ENCODE assay signal across 8 cellular contexts in the genomic region with DNA sequence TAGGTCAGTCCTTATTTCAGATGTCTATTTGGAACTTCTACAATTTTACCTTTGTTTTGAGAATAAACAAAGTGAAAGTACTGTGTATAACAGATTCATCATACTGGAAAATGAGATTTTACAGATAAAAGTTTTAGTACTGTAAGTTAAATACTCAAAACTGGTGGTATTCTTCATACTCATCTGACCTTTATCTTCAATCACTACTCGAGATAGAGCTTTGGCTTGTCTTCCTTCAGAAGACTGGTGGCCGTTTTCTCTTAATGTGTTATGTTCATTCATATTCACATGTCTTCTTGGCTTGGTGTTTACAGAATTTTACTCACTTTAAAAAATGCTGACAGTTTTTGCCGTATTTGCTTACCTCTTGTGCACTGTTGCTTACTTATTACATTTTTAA. TPM values are rescaled to one million over a fixed set of nuclear protein-coding genes. Genes with fewer than 3 reads are reported as not detected.
DNase-seq lines count a peak whose midpoint lies in the region; ATAC-seq and TF ChIP-seq lines count a peak whose summit lies in the region.

No MANE protein-coding gene starts in this region.

- no peak for TF ChIP-seq RAD21 in IMR-90 (IDR thresholded peaks at IDR 0.05; ENCODE audit: low read length)

- H4K5ac ChIP-seq in IMR-90 (ENCODE audit: low read depth, low read length): no peak overlapping the region

- H3K4me3 ChIP-seq in CD4-positive, CD25-positive, alpha-beta regulatory T cell (ENCODE audit: low read depth, low read length): peak overlapping the region; percentile 95
- H3K4me3 ChIP-seq in IMR-90 (ENCODE audit: insufficient read depth, low read depth, low read length): no peak overlapping the region
- peak overlapping the region; percentile 90 to 98 (median 98) for H3K4me3 ChIP-seq in mammary epithelial cell (replicated peaks in 1 of 3; ENCODE audit: insufficient read depth in 1 of 3, low read depth in 2 of 3, low read length in 3 of 3)

- peaks cover 13 to 40% of the 10 kb centered on the region in 2 experiments for H3K79me1 ChIP-seq in IMR-90 (ENCODE audit: low read depth in 1 of 2, low read length in 2 of 2)

- peak overlapping the region; percentile 18; the same call in 1 of the 2 replicates for H3K23ac ChIP-seq in IMR-90 (ENCODE audit: low read depth, low read length)

- no peaks in the 10 kb centered on the region for H3K27me3 Mint-ChIP-seq in CD4-positive, CD25-positive, alpha-beta regulatory T cell
- H3K27me3 Mint-ChIP-seq in nephron (ENCODE audit: low read depth): no peaks in the 10 kb centered on the region

- dilution Hi-C loops in IMR-90 (cut with HindIII; ENCODE audit: low sequenced_read_pairs, unreplicated experiment) (no loop called here), mammary epithelial cell (cut with HindIII; ENCODE audit: low sequenced_read_pairs) (no loop called here)

- H2AFZ ChIP-seq in IMR-90 (replicated peaks; ENCODE audit: low read length, poor library complexity) (no peak overlapping the region), mammary epithelial cell (ENCODE audit: low read depth, low read length) (no peak overlapping the region)

- no peak for TF ChIP-seq CTCF in IMR-90 (conservative IDR thresholded peaks at IDR 0.05; ENCODE audit: low read depth, low read length)
- TF ChIP-seq CTCF in mammary epithelial cell (conservative IDR thresholded peaks at IDR 0.05 in 1 of 2, IDR thresholded peaks at IDR 0.05 in 1 of 2; ENCODE audit: extremely low read depth in 1 of 2, insufficient read depth in 1 of 2, low read depth in 1 of 2, low read length in 2 of 2): no peak
- no peak for TF ChIP-seq CTCF in nephron (IDR thresholded peaks at IDR 0.05; ENCODE audit: unreplicated experiment in 3 of 3)

- peaks cover 7% of the 10 kb centered on the region; the same call in 1 of the 2 replicates for H3K9me1 ChIP-seq in IMR-90 (ENCODE audit: insufficient read depth, low read length)

- CTCF ChIA-PET in IMR-90 (lab: Yijun Ruan, JAX): no interaction called here
- CTCF ChIA-PET in mammary epithelial cell (lab: Charles Lee; ENCODE audit: low non-redundant PET): interaction anchor here (0.6 kb wide), 1 partner anchor 100 kb away, joined by 3 read pairs; no protein-coding TSS in a partner anchor

- peaks cover 34% of the 10 kb centered on the region for H3K4me1 ChIP-seq in CD4-positive, CD25-positive, alpha-beta regulatory T cell (ENCODE audit: control insufficient read depth, insufficient read depth, low read length, poor library complexity, severe bottlenecking)
- no peaks in the 10 kb centered on the region for H3K4me1 ChIP-seq in IMR-90 (ENCODE audit: control insufficient read depth, insufficient read depth, low read length)
- H3K4me1 ChIP-seq in mammary epithelial cell (ENCODE audit: insufficient read depth, low read length): peaks cover 15% of the 10 kb centered on the region

- peak in 1 of 3 donors; percentile 14 for DNase-seq in CD4-positive, CD25-positive, alpha-beta regulatory T cell
- DNase-seq in IMR-90 (no peak), mammary epithelial cell (no peak), UCSD-AML1 (lab: John Stamatoyannopoulos, UW; ENCODE audit: unreplicated experiment) (no peak), posterior vena cava (ENCODE audit: low spot score) (no peak)
- no peak for DNase-seq in stimulated activated CD4-positive, alpha-beta T cell treated with anti-CD3 and anti-CD28 coated beads, Interleukin-15, amount 100 ng/mL, for 24 hours

- peaks cover 67% of the 10 kb centered on the region for H3K79me2 ChIP-seq in mammary epithelial cell (ENCODE audit: insufficient read depth, low read length)

- H2AK5ac ChIP-seq in IMR-90 (ENCODE audit: low read depth, low read length): no peak overlapping the region

- in situ Hi-C loops in IMR-90 (cut with MboI; ENCODE audit: low sequenced_read_pairs) (no loop called here), mammary epithelial cell (cut with MboI; ENCODE audit: low sequenced_read_pairs in 2 of 2) (no loop called here)

- no peak overlapping the region for H2AK9ac ChIP-seq in IMR-90 (replicated peaks; ENCODE audit: low read depth, low read length, poor library complexity)

- intact Hi-C loops in IMR-90 (cut with micrococcal nuclease) (loop anchor here (5.0 to 10.0 kb wide), 3 partner anchors 284 to 589 kb away; no protein-coding TSS in a partner anchor), mammary epithelial cell (cut with micrococcal nuclease) (loop anchor here (2.0 to 10.0 kb wide), 5 partner anchors 81 to 559 kb away; no protein-coding TSS in a partner anchor), posterior vena cava (cut with DNase I) (no loop called here)

- H3K4ac ChIP-seq in IMR-90 (ENCODE audit: low read depth, low read length): no peak overlapping the region

- H3K27ac Mint-ChIP-seq in CD4-positive, CD25-positive, alpha-beta regulatory T cell: peak overlapping the region in 2 of 3 donors; percentile 7 to 92
- H3K27ac Mint-ChIP-seq in nephron: peak overlapping the region; percentile 87 to 94 (median 93)

- POLR2A ChIA-PET in IMR-90 (lab: Charles Lee; ENCODE audit: unreplicated experiment): no interaction called here

- no peak overlapping the region for H4K91ac ChIP-seq in IMR-90 (ENCODE audit: insufficient read depth, low read depth, low read length)

- no peak overlapping the region for H3K27ac ChIP-seq in CD4-positive, CD25-positive, alpha-beta regulatory T cell (ENCODE audit: insufficient read depth, low read length, poor library complexity, severe bottlenecking)
- no peak overlapping the region for H3K27ac ChIP-seq in IMR-90 (ENCODE audit: insufficient read depth, low read length)
- H3K27ac ChIP-seq in mammary epithelial cell (ENCODE audit: insufficient read depth, low read depth, low read length): peak overlapping the region; percentile 86

- peak overlapping the region; percentile 94 to 100 (median 98) for H3K4me3 Mint-ChIP-seq in CD4-positive, CD25-positive, alpha-beta regulatory T cell
- H3K4me3 Mint-ChIP-seq in nephron: peak overlapping the region; percentile 96 to 99 (median 97)

- no peaks in the 10 kb centered on the region for H3K9me3 ChIP-seq in CD4-positive, CD25-positive, alpha-beta regulatory T cell (ENCODE audit: control insufficient read depth in 2 of 2, low read length in 2 of 2)
- H3K9me3 ChIP-seq in IMR-90 (ENCODE audit: control insufficient read depth, insufficient read depth, low read length): no peaks in the 10 kb centered on the region
- H3K9me3 ChIP-seq in mammary epithelial cell (replicated peaks; ENCODE audit: insufficient read depth, low read length): no peaks in the 10 kb centered on the region

- TF ChIP-seq POLR2A in IMR-90 (IDR thresholded peaks at IDR 0.05; ENCODE audit: low read depth, low read length): no peak

- H3K9me3 Mint-ChIP-seq in CD4-positive, CD25-positive, alpha-beta regulatory T cell: peaks cover 0 to 1% (median 0%) of the 10 kb centered on the region in 7 donors
- H3K9me3 Mint-ChIP-seq in nephron: no peaks in the 10 kb centered on the region

- H2BK5ac ChIP-seq in IMR-90 (ENCODE audit: low read depth, low read length, poor library complexity, severe bottlenecking): no peak overlapping the region

- no peak overlapping the region for H3K56ac ChIP-seq in IMR-90 (ENCODE audit: extremely low read depth, insufficient read depth, low read length)

- H4K20me1 ChIP-seq in IMR-90 (ENCODE audit: insufficient read depth, low read length): peaks cover 9% of the 10 kb centered on the region; the same call in 1 of the 2 replicates
- H4K20me1 ChIP-seq in mammary epithelial cell (ENCODE audit: insufficient read depth, low read length): no peaks in the 10 kb centered on the region

- H3K18ac ChIP-seq in IMR-90 (ENCODE audit: low read depth, low read length): no peak overlapping the region

- H3K9ac ChIP-seq in IMR-90 (ENCODE audit: low read depth, low read length) (no peak overlapping the region), mammary epithelial cell (ENCODE audit: insufficient read depth, low read length) (peak overlapping the region; percentile 95)

- H4K8ac ChIP-seq in IMR-90 (ENCODE audit: low read depth in 2 of 2, low read length in 2 of 2): no peak overlapping the region

- H3K4me1 Mint-ChIP-seq in CD4-positive, CD25-positive, alpha-beta regulatory T cell: peaks cover 27 to 48% (median 44%) of the 10 kb centered on the region in 4 donors
- H3K4me1 Mint-ChIP-seq in nephron: peaks cover 33% of the 10 kb centered on the region

- H3K36me3 ChIP-seq in CD4-positive, CD25-positive, alpha-beta regulatory T cell (ENCODE audit: control insufficient read depth, insufficient read depth, low read length): no peaks in the 10 kb centered on the region
- no peaks in the 10 kb centered on the region for H3K36me3 ChIP-seq in IMR-90 (ENCODE audit: control insufficient read depth, insufficient read depth, low read length)
- no peaks in the 10 kb centered on the region for H3K36me3 ChIP-seq in mammary epithelial cell (ENCODE audit: insufficient read depth, low read length)

- WGBS in IMR-90 (ENCODE audit: extremely low coverage in 2 of 2, insufficient read length in 1 of 2), 2 experiments: no CpG with 5 or more reads among the region's 3 CpGs
- 14% methylated on average over 3 of the region's 3 CpGs for WGBS in mammary epithelial cell (ENCODE audit: low coverage, missing lambda C conversion rate)

- no peak overlapping the region for H2BK15ac ChIP-seq in IMR-90 (ENCODE audit: low read depth, low read length)

- no peaks in the 10 kb centered on the region for H3K36me3 Mint-ChIP-seq in CD4-positive, CD25-positive, alpha-beta regulatory T cell
- H3K36me3 Mint-ChIP-seq in nephron (ENCODE audit: low read depth): no peaks in the 10 kb centered on the region

- no peak for ATAC-seq in CD4-positive, CD25-positive, alpha-beta regulatory T cell (ENCODE audit: low read depth in 2 of 2)
- ATAC-seq in IMR-90 (ENCODE audit: low read depth) (no peak), HG02885 (IDR thresholded peaks at IDR 0.05; ENCODE audit: poor library complexity, unreplicated experiment) (no peak)

- H3K14ac ChIP-seq in IMR-90 (replicated peaks; ENCODE audit: low read depth, low read length): no peak overlapping the region

- H3K27me3 ChIP-seq in CD4-positive, CD25-positive, alpha-beta regulatory T cell (ENCODE audit: control insufficient read depth, insufficient read depth, low read length): no peaks in the 10 kb centered on the region
- H3K27me3 ChIP-seq in IMR-90 (ENCODE audit: control insufficient read depth, insufficient read depth, low read length): no peaks in the 10 kb centered on the region
- no peaks in the 10 kb centered on the region for H3K27me3 ChIP-seq in mammary epithelial cell (ENCODE audit: insufficient read depth, low read length)

- H2BK120ac ChIP-seq in IMR-90 (ENCODE audit: low read depth, low read length): no peak overlapping the region

- BruUV-seq in IMR-90 (replicated peaks; lab: Mats Ljungman, UMichigan): no TSS peak
- BruUV-seq in mammary epithelial cell (replicated peaks; lab: Mats Ljungman, UMichigan): no TSS peak

- H3K4me2 ChIP-seq in IMR-90 (ENCODE audit: low read depth, low read length): peak overlapping the region; percentile 98
- H3K4me2 ChIP-seq in mammary epithelial cell (ENCODE audit: insufficient read depth, low read depth, low read length): peak overlapping the region; percentile 95

- H2BK20ac ChIP-seq in IMR-90 (ENCODE audit: low read depth, low read length): no peak overlapping the region

RNA-seq across cellular contexts. Expression of a gene that starts 2.1 kb away (rescaled TPM):
- total RNA-seq in CD4-positive, CD25-positive, alpha-beta regulatory T cell: 16.2 TPM
- 1 to 10 TPM; 1.3 to 2.9 (median 2.5) TPM for polyA plus RNA-seq in CD4-positive, CD25-positive, alpha-beta regulatory T cell
- total RNA-seq in IMR-90 (2012; rRNA removed): 16.7 and 20.3 TPM in 2 replicates
- 4.1 and 4.8 TPM in 2 replicates for polyA plus RNA-seq in IMR-90 (2012; rRNA removed)
- 1.00 and 2.2 TPM in 2 replicates for polyA plus RNA-seq in IMR-90 (2012; cell fraction: cytosol; rRNA removed)
- polyA plus RNA-seq in IMR-90 (2012; cell fraction: nucleus; rRNA removed; ENCODE audit: low replicate concordance): 1.3 and 5.2 TPM in 2 replicates
- total RNA-seq in mammary epithelial cell: 10 to 100 TPM; 23.2 to 24.3 TPM
- 8.6 TPM for polyA plus RNA-seq in mammary epithelial cell
- polyA minus RNA-seq in mammary epithelial cell: 30.0 TPM
- 10 to 100 TPM; 33.6 to 34.2 TPM for total RNA-seq in posterior vena cava

Comparison
In these comparisons a context has a peak if more than half of its experiments do, and no peak if none do; other contexts are left out.
1. intact Hi-C loops: an anchor here in IMR-90 (5.0 to 10.0 kb wide) and mammary epithelial cell (2.0 to 10.0 kb wide); none called in posterior vena cava.